ENCODE assay signal across 17 cellular contexts in genomic region chr20:33010133-33010504, GRCh38. TPM values are rescaled to one million over a fixed set of nuclear protein-coding genes. Genes with fewer than 3 reads are reported as not detected.
DNase-seq lines count a peak whose midpoint lies in the region; ATAC-seq and TF ChIP-seq lines count a peak whose summit lies in the region.
"Had no signal": no experiment of that assay in that cellular context is flagged by ENCODE, and none has a peak within 500 bp of the region (broad histone marks: within the 10 kb centered on the region; RNA-seq: fewer than 3 reads in every experiment).

No MANE protein-coding gene starts in this region.

- POLR2A ChIA-PET in activated CD4-positive, alpha-beta T cell treated with anti-CD3 and anti-CD28 coated beads for 36 hours (lab: Charles Lee) = no interaction called here

- no peak for TF ChIP-seq CTCF in LNCaP clone FGC (IDR thresholded peaks at IDR 0.05; ENCODE audit: control insufficient read depth, extremely low read depth, insufficient read depth)
- TF ChIP-seq CTCF in neural progenitor cell (IDR thresholded peaks at IDR 0.05) = no peak
- no peak for TF ChIP-seq CTCF in stomach (IDR thresholded peaks at IDR 0.05)

- peaks cover 21% of the 10 kb centered on the region for H3K27me3 Mint-ChIP-seq in neural progenitor cell (ENCODE audit: insufficient read depth, low read depth)
- H3K27me3 Mint-ChIP-seq in activated CD4-positive, alpha-beta T cell treated with anti-CD3 and anti-CD28 coated beads for 36 hours = no peaks in the 10 kb centered on the region

- no peak overlapping the region for H3K9ac ChIP-seq in neural progenitor cell

- no peaks in the 10 kb centered on the region for H3K4me1 ChIP-seq in neural progenitor cell
- H3K4me1 ChIP-seq in stomach = peaks cover 0 to 4% (median 0%) of the 10 kb centered on the region in 4 donors
- H3K4me1 ChIP-seq: Caco-2 had no signal

- TF ChIP-seq EP300 in stomach (IDR thresholded peaks at IDR 0.05) = no peak

- CTCF ChIA-PET in activated CD4-positive, alpha-beta T cell treated with anti-CD3 and anti-CD28 coated beads for 36 hours (lab: Charles Lee) = interaction anchor here (0.7 kb wide), 1 partner anchor 39 kb away, joined by 4 read pairs; no protein-coding TSS in a partner anchor

- DNase-seq in NCI-H2196 (lab: John Stamatoyannopoulos, UW; ENCODE audit: unreplicated experiment) = peak; percentile 10
- DNase-seq in NCI-H2196 treated with DMSO at 0.1 percent for 48 hours (lab: John Stamatoyannopoulos, UW; ENCODE audit: unreplicated experiment) = no peak
- DNase-seq in LNCaP clone FGC (ENCODE audit: low read depth) = peak; percentile 57
- DNase-seq in neural progenitor cell (ENCODE audit: low spot score) = no peak
- peak; percentile 49 for DNase-seq in stomach
- DNase-seq in NCI-H1048 (lab: John Stamatoyannopoulos, UW) = no peak
- DNase-seq in activated CD4-positive, alpha-beta T cell treated with anti-CD3 and anti-CD28 coated beads for 36 hours = no peak
- no peak for DNase-seq in AML-193 (lab: John Stamatoyannopoulos, UW)
- DNase-seq: DND-41, GF-D8 had no signal

- peak overlapping the region; percentile 53 for H3K27ac Mint-ChIP-seq in neural progenitor cell
- no peak overlapping the region for H3K27ac Mint-ChIP-seq in activated CD4-positive, alpha-beta T cell treated with anti-CD3 and anti-CD28 coated beads for 36 hours
- H3K27ac Mint-ChIP-seq: CD14-positive monocyte had no signal

- no peak for ATAC-seq in activated CD4-positive, alpha-beta T cell treated with anti-CD3 and anti-CD28 coated beads for 36 hours
- ATAC-seq: HCT116 had no signal

- H3K4me1 Mint-ChIP-seq in neural progenitor cell = peaks cover 36% of the 10 kb centered on the region
- peaks cover 3% of the 10 kb centered on the region for H3K4me1 Mint-ChIP-seq in activated CD4-positive, alpha-beta T cell treated with anti-CD3 and anti-CD28 coated beads for 36 hours
- H3K4me1 Mint-ChIP-seq: CD14-positive monocyte had no signal

- no peak overlapping the region for H3K27ac ChIP-seq in neural progenitor cell
- H3K27ac ChIP-seq in stomach = no peak overlapping the region
- H3K27ac ChIP-seq: 22Rv1, HL-60 had no signal

- no peaks in the 10 kb centered on the region for H3F3A ChIP-seq in neural progenitor cell (ENCODE audit: low read depth)

- no peak overlapping the region for H3K4me3 ChIP-seq in LNCaP clone FGC (ENCODE audit: low read depth, low read length)
- no peak overlapping the region for H3K4me3 ChIP-seq in neural progenitor cell
- H3K4me3 ChIP-seq in stomach = no peak overlapping the region

- H3K79me2 ChIP-seq in neural progenitor cell (ENCODE audit: low read depth) = no peaks in the 10 kb centered on the region

- H3K4me2 ChIP-seq in neural progenitor cell = no peak overlapping the region

- no peaks in the 10 kb centered on the region for H3K27me3 ChIP-seq in neural progenitor cell
- peaks cover 0 to 32% (median 4%) of the 10 kb centered on the region in 3 donors for H3K27me3 ChIP-seq in stomach

- peaks cover 2% of the 10 kb centered on the region for H3K9me3 Mint-ChIP-seq in neural progenitor cell
- peaks cover 3% of the 10 kb centered on the region for H3K9me3 Mint-ChIP-seq in activated CD4-positive, alpha-beta T cell treated with anti-CD3 and anti-CD28 coated beads for 36 hours (ENCODE audit: low read depth)

- no peak overlapping the region for H2AFZ ChIP-seq in neural progenitor cell (replicated peaks)

- no peak for TF ChIP-seq POLR2A in stomach (IDR thresholded peaks at IDR 0.05)

- no peaks in the 10 kb centered on the region for H4K20me1 ChIP-seq in neural progenitor cell (ENCODE audit: low read depth)

- H3K36me3 Mint-ChIP-seq in neural progenitor cell = no peaks in the 10 kb centered on the region
- no peaks in the 10 kb centered on the region for H3K36me3 Mint-ChIP-seq in activated CD4-positive, alpha-beta T cell treated with anti-CD3 and anti-CD28 coated beads for 36 hours (ENCODE audit: low read depth)
- H3K36me3 Mint-ChIP-seq: CD14-positive monocyte had no signal

- no peaks in the 10 kb centered on the region for H3K9me3 ChIP-seq in neural progenitor cell (ENCODE audit: low read depth)
- H3K9me3 ChIP-seq in stomach = peaks cover 0 to 5% (median 0%) of the 10 kb centered on the region in 4 donors

- intact Hi-C loops in stomach (cut with DNase I; ENCODE audit: low total_unique reads) = no loop called here
- intact Hi-C loops in activated CD4-positive, alpha-beta T cell treated with anti-CD3 and anti-CD28 coated beads for 36 hours (cut with DNase I, micrococcal nuclease) = no loop called here

- H3K36me3 ChIP-seq in neural progenitor cell (no peaks in the 10 kb centered on the region), stomach (no peaks in the 10 kb centered on the region)

- no peak overlapping the region for H3K4me3 Mint-ChIP-seq in neural progenitor cell
- no peak overlapping the region for H3K4me3 Mint-ChIP-seq in activated CD4-positive, alpha-beta T cell treated with anti-CD3 and anti-CD28 coated beads for 36 hours
- H3K4me3 Mint-ChIP-seq: CD14-positive monocyte; CD8-positive, alpha-beta memory T cell had no signal

- 25 to 50% (median 31%) methylated on average over 5 of the region's 5 CpGs for WGBS in stomach, 5 donors

RNA-seq across cellular contexts. Expression of gene BPIFB2, which starts 2.6 kb away (rescaled TPM):
- not detected in 2 replicates for total RNA-seq in neural progenitor cell (ENCODE audit: low replicate concordance)
- total RNA-seq in stomach = not detected
- polyA plus RNA-seq in stomach = 1 to 10 TPM in 1 of 3 donors, not detected in 2; 3.3 TPM
- total RNA-seq in activated CD4-positive, alpha-beta T cell treated with anti-CD3 and anti-CD28 coated beads for 36 hours = not detected
- total RNA-seq: A673; Caco-2; CD8-positive, alpha-beta memory T cell had no signal
- polyA plus RNA-seq: CD14-positive monocyte; CD8-positive, alpha-beta memory T cell had no signal

RNA-seq across cellular contexts. Expression of gene SUN5, which starts 5.9 kb away (rescaled TPM):
- not detected in 2 replicates for total RNA-seq in neural progenitor cell (ENCODE audit: low replicate concordance)
- not detected for total RNA-seq in stomach
- polyA plus RNA-seq in stomach = not detected
- not detected for total RNA-seq in activated CD4-positive, alpha-beta T cell treated with anti-CD3 and anti-CD28 coated beads for 36 hours
- total RNA-seq: A673; Caco-2; CD8-positive, alpha-beta memory T cell had no signal
- polyA plus RNA-seq: CD14-positive monocyte; CD8-positive, alpha-beta memory T cell had no signal

RNA-seq across cellular contexts. Expression of gene BPIFB6, which starts 21.3 kb away (rescaled TPM):
- total RNA-seq in neural progenitor cell (ENCODE audit: low replicate concordance) = not detected in 2 replicates
- not detected for total RNA-seq in stomach
- polyA plus RNA-seq in stomach = not detected
- not detected for total RNA-seq in activated CD4-positive, alpha-beta T cell treated with anti-CD3 and anti-CD28 coated beads for 36 hours
- total RNA-seq: A673; Caco-2; CD8-positive, alpha-beta memory T cell had no signal
- polyA plus RNA-seq: CD14-positive monocyte; CD8-positive, alpha-beta memory T cell had no signal

RNA-seq across cellular contexts. Expression of gene BPIFB3, which starts 43.6 kb away (rescaled TPM):
- total RNA-seq in neural progenitor cell (ENCODE audit: low replicate concordance) (not detected in 2 replicates), stomach (not detected)
- not detected for polyA plus RNA-seq in stomach
- not detected for total RNA-seq in activated CD4-positive, alpha-beta T cell treated with anti-CD3 and anti-CD28 coated beads for 36 hours
- total RNA-seq: A673; Caco-2; CD8-positive, alpha-beta memory T cell had no signal
- polyA plus RNA-seq: CD14-positive monocyte; CD8-positive, alpha-beta memory T cell had no signal

Comparison
In these comparisons a context has a peak if more than half of its experiments do, and no peak if none do; other contexts are left out.
1. DNase-seq: peak in NCI-H2196 (single experiment), LNCaP clone FGC (single experiment) and stomach (single experiment); none in NCI-H2196 treated with DMSO at 0.1 percent for 48 hours (single experiment), neural progenitor cell (single experiment), NCI-H1048 (single experiment), activated CD4-positive, alpha-beta T cell treated with anti-CD3 and anti-CD28 coated beads for 36 hours (single experiment) and AML-193 (0 of 2).